ENCODE assay signal across 19 cellular contexts in genomic region chr3:51980253-51980652, GRCh38. TPM values are rescaled to one million over a fixed set of nuclear protein-coding genes. Genes with fewer than 3 reads are reported as not detected.
DNase-seq lines count a peak whose midpoint lies in the region; ATAC-seq and TF ChIP-seq lines count a peak whose summit lies in the region.
"Had no signal": no experiment of that assay in that cellular context is flagged by ENCODE, and none has a peak within 500 bp of the region (broad histone marks: within the 10 kb centered on the region; RNA-seq: fewer than 3 reads in every experiment).

No MANE protein-coding gene starts in this region.

- no peak overlapping the region for H2AK5ac ChIP-seq in mesenchymal stem cell (ENCODE audit: low read length, severe bottlenecking)

- no peak overlapping the region for H2BK5ac ChIP-seq in mesenchymal stem cell (ENCODE audit: low read depth, low read length, poor library complexity, severe bottlenecking)

- CTCF ChIA-PET in Calu3 (lab: Charles Lee), result no interaction called here

- H3K4ac ChIP-seq in mesenchymal stem cell (ENCODE audit: low read depth in 1 of 2, low read length in 2 of 2), result no peak overlapping the region

- no peak overlapping the region for H3K27ac ChIP-seq in mesenchymal stem cell (ENCODE audit: low read length, poor library complexity, severe bottlenecking)
- H3K27ac ChIP-seq: BLaER1 had no signal

- no peak overlapping the region for H3K9ac ChIP-seq in mesenchymal stem cell (ENCODE audit: low read length)
- H3K9ac ChIP-seq: BLaER1 had no signal

- no peak overlapping the region for H3K23ac ChIP-seq in mesenchymal stem cell (ENCODE audit: low read length in 2 of 2)

- no peak overlapping the region for H2BK120ac ChIP-seq in mesenchymal stem cell (ENCODE audit: low read depth, low read length)

- H3K27ac Mint-ChIP-seq in stimulated activated naive B cell treated with anti-CD40 and anti-IgM and Interleukin-4, amounts not matched to agents 10 μg/mL and 1 μg/mL and 100 μg/mL, for 72 hours, result peak overlapping the region; percentile 37
- no peak overlapping the region for H3K27ac Mint-ChIP-seq in Calu3 (ENCODE audit: unreplicated experiment)
- H3K27ac Mint-ChIP-seq: B cell; CD8-positive, alpha-beta T cell; HFFc6 had no signal

- no peak for TF ChIP-seq CTCF in Calu3 (IDR thresholded peaks at IDR 0.05; ENCODE audit: unreplicated experiment)

- no peak for ATAC-seq in Right ventricle myocardium inferior
- no peak for ATAC-seq in Right ventricle myocardium superior (ENCODE audit: poor library complexity)
- ATAC-seq in stimulated activated naive B cell treated with anti-CD40 and anti-IgM and Interleukin-4, amounts not matched to agents 10 μg/mL and 1 μg/mL and 100 μg/mL, for 72 hours (replicated peaks), result no peak
- ATAC-seq in GM18858 (IDR thresholded peaks at IDR 0.05; ENCODE audit: unreplicated experiment), result no peak
- ATAC-seq: CD8-positive, alpha-beta T cell; GM12878 had no signal

- H2AFZ ChIP-seq in mesenchymal stem cell (ENCODE audit: low read depth, low read length), result no peak overlapping the region

- H4K8ac ChIP-seq in mesenchymal stem cell (ENCODE audit: low read length), result no peak overlapping the region

- 97% methylated on average over 8 of the region's 10 CpGs for WGBS in mesenchymal stem cell

- H3K4me2 ChIP-seq in mesenchymal stem cell (ENCODE audit: low read length, poor library complexity, severe bottlenecking), result no peak overlapping the region

- no peak overlapping the region for H3K14ac ChIP-seq in mesenchymal stem cell (ENCODE audit: low read length in 2 of 2)

- peaks cover 0 to 6% of the 10 kb centered on the region in 2 donors for H3K36me3 Mint-ChIP-seq in stimulated activated naive B cell treated with anti-CD40 and anti-IgM and Interleukin-4, amounts not matched to agents 10 μg/mL and 1 μg/mL and 100 μg/mL, for 72 hours
- H3K36me3 Mint-ChIP-seq in Calu3 (ENCODE audit: insufficient read depth, unreplicated experiment), result peaks cover 35% of the 10 kb centered on the region
- H3K36me3 Mint-ChIP-seq: CD4-positive, CD25-positive, alpha-beta regulatory T cell had no signal

- H3K36me3 ChIP-seq in mesenchymal stem cell (ENCODE audit: control insufficient read depth in 1 of 2, insufficient read depth in 2 of 2, low read depth in 1 of 2, low read length in 2 of 2), result peaks cover 0 to 12% of the 10 kb centered on the region in 2 experiments
- H3K36me3 ChIP-seq: HAP-1 had no signal

- H3K4me3 ChIP-seq in mesenchymal stem cell (ENCODE audit: insufficient read depth in 1 of 2, low read depth in 1 of 2, low read length in 2 of 2), result no peak overlapping the region
- H3K4me3 ChIP-seq: BLaER1, GM12878, HAP-1 had no signal

- BruUV-seq in Calu3 (replicated peaks; lab: Mats Ljungman, UMichigan), result no TSS peak

- H3K9me3 Mint-ChIP-seq in stimulated activated naive B cell treated with anti-CD40 and anti-IgM and Interleukin-4, amounts not matched to agents 10 μg/mL and 1 μg/mL and 100 μg/mL, for 72 hours, result no peaks in the 10 kb centered on the region
- no peaks in the 10 kb centered on the region for H3K9me3 Mint-ChIP-seq in Calu3 (ENCODE audit: low read depth, unreplicated experiment)
- H3K9me3 Mint-ChIP-seq: CD4-positive, CD25-positive, alpha-beta regulatory T cell; CD8-positive, alpha-beta T cell; HFFc6 had no signal

- peaks cover 25% of the 10 kb centered on the region for H3K4me1 ChIP-seq in mesenchymal stem cell (ENCODE audit: control insufficient read depth, insufficient read depth, low read depth, low read length)

- H2BK15ac ChIP-seq in mesenchymal stem cell (ENCODE audit: low read depth, poor library complexity, severe bottlenecking), result no peak overlapping the region

- H3K9me3 ChIP-seq in mesenchymal stem cell (ENCODE audit: control insufficient read depth, low read length), result no peaks in the 10 kb centered on the region
- H3K9me3 ChIP-seq: BLaER1, Caco-2, HAP-1 had no signal

- peaks cover 36 to 61% of the 10 kb centered on the region in 2 donors for H3K4me1 Mint-ChIP-seq in stimulated activated naive B cell treated with anti-CD40 and anti-IgM and Interleukin-4, amounts not matched to agents 10 μg/mL and 1 μg/mL and 100 μg/mL, for 72 hours
- H3K4me1 Mint-ChIP-seq in Calu3 (ENCODE audit: low read depth, unreplicated experiment), result peaks cover 6% of the 10 kb centered on the region

- H3K18ac ChIP-seq in mesenchymal stem cell (ENCODE audit: low read depth in 1 of 2, low read length in 2 of 2), result no peak overlapping the region

- intact Hi-C loops in Right ventricle myocardium inferior (cut with DNase I) (no loop called here), Right ventricle myocardium superior (cut with DNase I) (no loop called here), Calu3 (cut with micrococcal nuclease; ENCODE audit: unreplicated experiment) (no loop called here)

- H3K79me1 ChIP-seq in mesenchymal stem cell (replicated peaks; ENCODE audit: low read length, poor library complexity, severe bottlenecking), result peaks cover 12% of the 10 kb centered on the region

- no peaks in the 10 kb centered on the region for H3K27me3 Mint-ChIP-seq in stimulated activated naive B cell treated with anti-CD40 and anti-IgM and Interleukin-4, amounts not matched to agents 10 μg/mL and 1 μg/mL and 100 μg/mL, for 72 hours
- no peaks in the 10 kb centered on the region for H3K27me3 Mint-ChIP-seq in Calu3 (ENCODE audit: unreplicated experiment)
- H3K27me3 Mint-ChIP-seq: B cell; CD4-positive, CD25-positive, alpha-beta regulatory T cell had no signal

- no peaks in the 10 kb centered on the region for H3K27me3 ChIP-seq in mesenchymal stem cell (ENCODE audit: control insufficient read depth in 1 of 2, insufficient read depth in 1 of 2, low read length in 2 of 2)
- H3K27me3 ChIP-seq: BLaER1 had no signal

- peak overlapping the region; percentile 8 for H4K91ac ChIP-seq in mesenchymal stem cell (ENCODE audit: low read length)

- DNase-seq in Right ventricle myocardium inferior (ENCODE audit: missing footprints), result peak; percentile 42
- DNase-seq in Right ventricle myocardium superior, result no peak
- DNase-seq in mesenchymal stem cell, result no peak
- no peak for DNase-seq in stimulated activated naive B cell treated with anti-CD40 and anti-IgM and Interleukin-4, amounts not matched to agents 10 μg/mL and 1 μg/mL and 100 μg/mL, for 72 hours
- no peak for DNase-seq in Calu3
- DNase-seq: Caco-2; CD4-positive, CD25-positive, alpha-beta regulatory T cell; CD8-positive, alpha-beta T cell; DMS 273 treated with DMSO at 0.1 percent for 48 hours; DMS79; EL; GDM1; GOT3; HFFc6 had no signal

- H2BK12ac ChIP-seq in mesenchymal stem cell (ENCODE audit: low read length in 2 of 2), result no peak overlapping the region

- no peak overlapping the region for H3K4me3 Mint-ChIP-seq in stimulated activated naive B cell treated with anti-CD40 and anti-IgM and Interleukin-4, amounts not matched to agents 10 μg/mL and 1 μg/mL and 100 μg/mL, for 72 hours
- no peak overlapping the region for H3K4me3 Mint-ChIP-seq in Calu3 (ENCODE audit: low read depth, unreplicated experiment)
- H3K4me3 Mint-ChIP-seq: B cell; CD8-positive, alpha-beta T cell; HFFc6 had no signal

RNA-seq across cellular contexts. Expression of gene ACY1, which starts 3.1 kb away (rescaled TPM):
- total RNA-seq in Right ventricle myocardium inferior (32.3 TPM), Right ventricle myocardium superior (23.2 TPM), Calu3 (2022) (71.6 and 74.9 TPM in 2 replicates)
- polyA plus RNA-seq in mesenchymal stem cell (2013, experiment 1 of 2), result 14.0 TPM
- 14.7 TPM for polyA plus RNA-seq in mesenchymal stem cell (2013, experiment 2 of 2)

RNA-seq across cellular contexts. Expression of gene ABHD14A, which starts 5.4 kb away (rescaled TPM):
- 31.5 TPM for total RNA-seq in Right ventricle myocardium inferior
- 27.5 TPM for total RNA-seq in Right ventricle myocardium superior
- polyA plus RNA-seq in mesenchymal stem cell (2013, experiment 1 of 2), result 19.9 TPM
- 19.9 TPM for polyA plus RNA-seq in mesenchymal stem cell (2013, experiment 2 of 2)
- total RNA-seq in Calu3 (2022), result 6.6 and 7.3 TPM in 2 replicates

RNA-seq across cellular contexts. Expression of gene ABHD14B, which starts 6.4 kb away (rescaled TPM):
- total RNA-seq in Right ventricle myocardium inferior, result 13.8 TPM
- 12.6 TPM for total RNA-seq in Right ventricle myocardium superior
- 15.5 TPM for polyA plus RNA-seq in mesenchymal stem cell (2013, experiment 1 of 2)
- polyA plus RNA-seq in mesenchymal stem cell (2013, experiment 2 of 2), result 15.1 TPM
- total RNA-seq in Calu3 (2022), result 39.8 and 45.4 TPM in 2 replicates

RNA-seq across cellular contexts. Expression of gene PCBP4, which starts 13.0 kb away (rescaled TPM):
- total RNA-seq in Right ventricle myocardium inferior (79.8 TPM), Right ventricle myocardium superior (64.1 TPM), Calu3 (2022) (29.8 and 31.5 TPM in 2 replicates)
- polyA plus RNA-seq in mesenchymal stem cell (2013, experiment 1 of 2), result 32.5 TPM
- polyA plus RNA-seq in mesenchymal stem cell (2013, experiment 2 of 2), result 31.0 TPM

RNA-seq across cellular contexts. Expression of gene RPL29, which starts 15.4 kb away (rescaled TPM):
- total RNA-seq in Right ventricle myocardium inferior (677 TPM), Right ventricle myocardium superior (594 TPM), Calu3 (2022) (747 and 782 TPM in 2 replicates)
- polyA plus RNA-seq in mesenchymal stem cell (2013, experiment 1 of 2), result 1,869 TPM
- polyA plus RNA-seq in mesenchymal stem cell (2013, experiment 2 of 2), result 1,864 TPM
